ENCODE assay signal across 8 cellular contexts in the genomic region with DNA sequence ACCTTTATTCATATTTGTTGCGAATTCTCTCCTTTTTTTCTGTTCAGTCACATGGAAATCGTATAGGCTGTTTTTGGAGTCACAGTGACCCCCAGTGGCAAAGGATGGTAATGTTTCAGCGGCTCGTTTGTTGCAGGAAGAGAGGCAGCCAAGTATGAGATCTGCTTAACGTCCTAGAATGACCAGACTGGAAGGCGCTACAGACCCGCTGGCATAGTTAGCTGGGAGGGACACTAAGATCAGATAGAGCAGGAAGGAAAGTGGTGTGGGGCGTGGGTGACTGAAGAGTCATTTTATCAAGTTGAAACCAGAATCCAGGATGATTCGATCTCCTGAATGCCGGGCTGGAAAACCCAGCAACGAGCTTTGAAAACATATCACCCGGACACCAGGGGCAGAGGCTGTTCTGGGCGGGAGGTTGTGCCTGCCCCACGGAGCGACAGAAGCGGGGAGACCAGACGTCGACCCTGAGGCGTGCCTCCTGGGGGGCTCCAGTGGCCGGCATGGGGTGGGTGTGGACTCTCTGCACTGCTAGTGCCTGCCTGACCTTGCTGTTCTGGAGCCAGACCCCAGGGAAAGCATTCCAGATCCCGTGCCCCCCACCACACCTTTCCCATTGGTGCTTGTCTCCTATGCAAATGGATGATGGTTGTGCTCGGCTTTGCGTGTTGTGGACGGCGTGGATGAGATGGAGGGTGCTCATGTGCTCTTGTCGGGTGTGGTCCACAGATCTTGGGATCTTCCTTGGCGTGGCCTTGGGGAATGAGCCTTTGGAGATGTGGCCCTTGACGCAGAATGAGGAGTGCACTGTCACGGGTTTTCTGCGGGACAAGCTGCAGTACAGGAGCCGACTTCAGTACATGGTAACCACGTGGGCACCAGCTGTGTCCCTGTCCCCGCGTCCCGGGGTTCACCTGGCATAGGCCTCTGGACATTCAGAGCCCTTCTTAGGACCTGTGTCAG. TPM values are rescaled to one million over a fixed set of nuclear protein-coding genes. Genes with fewer than 3 reads are reported as not detected.
A peak's percentile ranks its signal among the peaks of the same experiment; 100 is the strongest.
DNase-seq lines count a peak whose midpoint lies in the region; ATAC-seq and TF ChIP-seq lines count a peak whose summit lies in the region.

No MANE protein-coding gene starts in this region.

- no peak for TF ChIP-seq POLR2A in lower leg skin (IDR thresholded peaks at IDR 0.05)

- TF ChIP-seq CTCF in lower leg skin (IDR thresholded peaks at IDR 0.05) = peak in 2 of 3 donors; percentile 87 to 88

- ATAC-seq in HG02852 (IDR thresholded peaks at IDR 0.05; ENCODE audit: unreplicated experiment) (peak; percentile 52), HG02981 (IDR thresholded peaks at IDR 0.05; ENCODE audit: unreplicated experiment) (no peak)

- intact Hi-C loops in lower leg skin (cut with DNase I; ENCODE audit: low total_unique reads) = loop anchor here (5.0 kb wide), 1 partner anchor 117 kb away; no protein-coding TSS in a partner anchor

- WGBS in lower leg skin, 2 donors = 30 to 33% methylated on average over 34 to 35 of the region's 35 CpGs

- no peak overlapping the region for H3K4me3 ChIP-seq in lower leg skin (ENCODE audit: low read depth, poor library complexity, severe bottlenecking)

- DNase-seq in COR-L47 (lab: John Stamatoyannopoulos, UW) = peak; percentile 40
- peak; percentile 45 for DNase-seq in NCI-H526 treated with DMSO at 0.1 percent for 48 hours (lab: John Stamatoyannopoulos, UW)
- DNase-seq in activated CD4-positive, alpha-beta T cell treated with anti-CD3 and anti-CD28 coated beads, Interleukin-2, amount 50 U/mL, for 1 hour = peak; percentile 79
- peak; percentile 93 for DNase-seq in dermis blood vessel endothelial cell
- peak; percentile 88 to 97 for DNase-seq in lower leg skin (ENCODE audit: low spot score in 2 of 2)
- DNase-seq in stimulated activated CD4-positive, alpha-beta T cell treated with anti-CD3 and anti-CD28 coated beads, Interleukin-4, amount 100 ng/mL, for 4 hours = peak; percentile 60 to 68

RNA-seq across cellular contexts. Expression of a gene that starts 7.7 kb away (rescaled TPM):
- total RNA-seq in dermis blood vessel endothelial cell (1.9 and 7.3 TPM in 2 replicates), lower leg skin (100 to 1,000 TPM in 3 of 4 donors, 10 to 100 TPM in 1; 96.9 to 158 (median 129) TPM)

RNA-seq across cellular contexts. Expression of a gene that starts 31.8 kb away (rescaled TPM):
- total RNA-seq in dermis blood vessel endothelial cell (19.9 and 20.6 TPM in 2 replicates), lower leg skin (10 to 100 TPM; 18.4 to 55.5 (median 25.2) TPM)

Comparison
In these comparisons a context has a peak if more than half of its experiments do, and no peak if none do; other contexts are left out.
1. DNase-seq: peak in every context shown above with its lines; median percentile 93 in dermis blood vessel endothelial cell; 92 in lower leg skin; 79 in activated CD4-positive, alpha-beta T cell treated with anti-CD3 and anti-CD28 coated beads, Interleukin-2, amount 50 U/mL, for 1 hour; 64 in stimulated activated CD4-positive, alpha-beta T cell treated with anti-CD3 and anti-CD28 coated beads, Interleukin-4, amount 100 ng/mL, for 4 hours; 45 in NCI-H526 treated with DMSO at 0.1 percent for 48 hours; 40 in COR-L47.
2. RNA of a gene that starts 7.7 kb away (total RNA-seq): 96.9 to 158 TPM in lower leg skin; 1.9 to 7.3 TPM in dermis blood vessel endothelial cell; every median in the first group is over 10 times any median in the second.